ENCODE assay signal across 8 cellular contexts in the genomic region with DNA sequence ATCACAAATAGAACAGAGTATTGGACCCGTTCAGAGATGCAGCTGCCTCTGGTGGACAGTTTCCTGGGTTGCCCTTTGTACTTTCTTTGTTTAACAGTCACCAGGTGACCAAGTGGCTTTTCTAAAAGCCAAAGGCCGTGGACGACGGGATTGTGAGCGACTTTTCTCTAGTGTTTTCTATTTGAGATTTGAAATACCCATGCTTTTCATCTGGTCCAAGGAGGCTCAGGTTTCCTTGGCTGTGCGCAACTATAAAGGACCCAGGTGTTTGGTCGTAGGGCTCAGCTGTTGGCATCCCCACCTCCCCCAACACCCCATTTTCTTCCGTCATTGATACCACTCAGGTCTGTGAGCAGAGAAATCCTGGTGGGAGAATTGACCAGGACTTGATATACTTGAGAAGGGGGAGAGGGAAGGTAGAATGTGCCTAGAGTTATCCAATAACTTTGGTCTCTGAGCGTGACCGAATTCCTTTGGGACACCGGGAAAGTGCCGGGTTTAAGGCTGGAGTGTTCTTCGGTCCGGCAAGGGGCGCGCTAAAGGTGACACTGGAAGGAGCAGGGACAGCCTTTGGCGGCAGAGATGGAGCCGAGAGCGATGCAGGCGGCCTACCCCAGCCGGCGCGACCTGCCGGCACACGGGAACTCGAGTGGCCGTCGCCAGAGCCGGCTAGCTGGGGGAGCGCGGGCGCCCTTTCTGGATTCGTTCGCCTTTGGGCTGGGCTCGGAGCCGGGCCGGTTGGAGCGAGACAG.
DNase-seq lines count a peak whose midpoint lies in the region; ATAC-seq lines count a peak whose summit lies in the region.

No MANE protein-coding gene starts in this region.

- H4K20me1 ChIP-seq in GM23248 (ENCODE audit: insufficient read depth), result peaks cover 12% of the 10 kb centered on the region; the same call in 1 of the 2 replicates

- ATAC-seq in central memory CD8-positive, alpha-beta T cell (replicated peaks; ENCODE audit: extremely low read depth, poor library complexity, severe bottlenecking), result no peak
- ATAC-seq in GM21529 (IDR thresholded peaks at IDR 0.05; ENCODE audit: unreplicated experiment), result no peak

- peak overlapping the region; percentile 60 for H2AFZ ChIP-seq in GM23248

- H3K4me1 Mint-ChIP-seq in central memory CD8-positive, alpha-beta T cell, result peaks cover 58% of the 10 kb centered on the region

- peak overlapping the region; percentile 64 for H3K27ac Mint-ChIP-seq in central memory CD8-positive, alpha-beta T cell (ENCODE audit: low read depth)

- no peaks in the 10 kb centered on the region for H3K27me3 Mint-ChIP-seq in central memory CD8-positive, alpha-beta T cell

- H3K27ac ChIP-seq in GM23248, result peak overlapping the region; percentile 74
- H3K27ac ChIP-seq in muscle layer of duodenum (ENCODE audit: low read length), result peak overlapping the region; percentile 96

- H3K36me3 Mint-ChIP-seq in central memory CD8-positive, alpha-beta T cell (ENCODE audit: insufficient read depth), result peaks cover 21% of the 10 kb centered on the region

- H3K4me1 ChIP-seq in GM23248 (ENCODE audit: insufficient read depth) (peaks cover 51% of the 10 kb centered on the region), muscle layer of duodenum (ENCODE audit: control insufficient read depth in 1 of 2, insufficient read depth in 2 of 2, low read length in 2 of 2) (peaks cover 55 to 72% of the 10 kb centered on the region in 2 donors)

- H3F3A ChIP-seq in GM23248 (ENCODE audit: insufficient read depth), result peaks cover 50% of the 10 kb centered on the region

- H3K79me2 ChIP-seq in GM23248 (ENCODE audit: insufficient read depth), result peaks cover 75% of the 10 kb centered on the region

- DNase-seq in GM23248 (peak; percentile 30), NCI-H187 treated with DMSO at 0.1 percent for 48 hours (lab: John Stamatoyannopoulos, UW) (peak; percentile 38), foreskin melanocyte (no peak), activated gamma-delta T cell (lab: John Stamatoyannopoulos, UW) (no peak), SHP77 treated with DMSO at 0.1 percent for 48 hours (lab: John Stamatoyannopoulos, UW) (no peak)
- peak in 1 of 2 donors; percentile 24 for DNase-seq in central memory CD8-positive, alpha-beta T cell (ENCODE audit: low spot score in 2 of 2)

- H3K9me3 ChIP-seq in GM23248 (ENCODE audit: low read depth), result no peaks in the 10 kb centered on the region
- H3K9me3 ChIP-seq in muscle layer of duodenum (ENCODE audit: control insufficient read depth in 1 of 2, low read length in 2 of 2), result no peaks in the 10 kb centered on the region

- H3K4me3 ChIP-seq in GM23248 (peak overlapping the region; percentile 84), muscle layer of duodenum (ENCODE audit: low read depth in 1 of 2, low read length in 2 of 2) (peak overlapping the region; percentile 77 to 89)

- peak overlapping the region; percentile 85 for H3K4me2 ChIP-seq in GM23248 (ENCODE audit: unreplicated experiment)

- peak overlapping the region; percentile 89 for H3K4me3 Mint-ChIP-seq in central memory CD8-positive, alpha-beta T cell

- H3K36me3 ChIP-seq in GM23248 (ENCODE audit: low read depth) (no peaks in the 10 kb centered on the region), muscle layer of duodenum (ENCODE audit: control insufficient read depth in 1 of 2, insufficient read depth in 2 of 2, low read length in 2 of 2) (peaks cover 5 to 13% of the 10 kb centered on the region in 2 donors)

- in situ Hi-C loops in GM23248 (cut with MboI), result no loop called here

- H3K9ac ChIP-seq in GM23248, result peak overlapping the region; percentile 80

- H3K27me3 ChIP-seq in GM23248 (replicated peaks; ENCODE audit: insufficient read depth), result no peaks in the 10 kb centered on the region
- no peaks in the 10 kb centered on the region for H3K27me3 ChIP-seq in muscle layer of duodenum (ENCODE audit: low read depth, low read length)

- no peaks in the 10 kb centered on the region for H3K9me2 ChIP-seq in GM23248 (ENCODE audit: insufficient read depth)

- no peaks in the 10 kb centered on the region for H3K9me3 Mint-ChIP-seq in central memory CD8-positive, alpha-beta T cell

- 18 to 20% methylated on average over 27 to 33 of the region's 38 CpGs for WGBS in GM23248 (ENCODE audit: low coverage in 1 of 2, low lambda C conversion rate in 2 of 2, missing lambda C conversion rate in 2 of 2), 2 experiments

Comparison
In these comparisons a context has a peak if more than half of its experiments do, and no peak if none do; other contexts are left out.
1. DNase-seq: peak in GM23248 (single experiment) and NCI-H187 treated with DMSO at 0.1 percent for 48 hours (single experiment); none in foreskin melanocyte (single experiment), activated gamma-delta T cell (single experiment) and SHP77 treated with DMSO at 0.1 percent for 48 hours (single experiment).